ENCODE assay signal across 18 cellular contexts in the genomic region with DNA sequence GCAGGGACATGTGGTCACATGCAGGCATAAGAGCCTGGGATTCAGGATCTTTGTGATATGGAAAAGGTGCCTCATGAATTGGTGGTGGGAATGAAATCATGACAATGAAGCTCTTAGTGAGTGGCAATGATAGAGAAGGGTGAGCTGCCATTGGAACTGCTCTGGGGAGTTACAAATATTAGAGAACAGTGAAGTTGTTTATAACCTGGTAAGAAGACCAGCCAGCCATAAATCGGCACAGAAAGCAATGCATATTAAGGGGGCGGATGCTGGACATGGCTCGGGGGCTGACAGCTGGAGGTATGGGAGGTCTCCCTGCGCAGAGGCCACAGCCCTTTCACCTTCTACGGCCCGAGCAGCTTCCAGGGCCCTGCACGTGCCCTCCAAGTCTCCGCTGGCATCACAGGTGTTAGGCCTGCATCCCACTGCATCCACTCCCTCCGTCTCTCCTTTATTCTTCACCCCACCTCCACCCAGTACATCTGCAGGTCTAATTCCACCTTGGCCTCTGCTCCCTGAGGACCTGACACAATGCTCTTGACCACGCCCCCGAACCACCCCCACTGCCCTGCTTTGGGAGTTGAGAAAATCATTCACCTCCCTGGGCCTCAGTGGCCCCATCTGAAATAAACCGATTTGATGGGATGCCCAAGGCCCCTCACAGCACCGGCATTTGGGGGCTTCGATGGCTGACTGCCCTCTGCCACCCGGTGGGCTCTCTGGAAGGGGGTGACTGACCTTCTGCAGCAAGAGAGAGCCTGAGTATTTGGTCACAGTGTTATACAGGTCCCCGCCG. TPM values are rescaled to one million over a fixed set of nuclear protein-coding genes. Genes with fewer than 3 reads are reported as not detected.
DNase-seq lines count a peak whose midpoint lies in the region; ATAC-seq, FAIRE-seq and TF ChIP-seq lines count a peak whose summit lies in the region.
"Had no signal": no experiment of that assay in that cellular context is flagged by ENCODE, and none has a peak within 500 bp of the region (broad histone marks: within the 10 kb centered on the region; RNA-seq: fewer than 3 reads in every experiment).

No MANE protein-coding gene starts in this region.

- CTCF ChIA-PET in activated CD8-positive, alpha-beta memory T cell treated with anti-CD3 and anti-CD28 coated beads, Interleukin-2, amount 10 ng/mL, durations not matched to agents 7 days and 5 days (lab: Charles Lee): interaction anchor here (0.7 to 1.8 kb wide), 4 partner anchors 10 to 123 kb away, joined by 4 to 7 read pairs (median 4); no protein-coding TSS in a partner anchor

- FAIRE-seq in urothelium cell line (lab: Jason Lieb, UNC) (no peak), GM19239 (lab: Jason Lieb, UNC) (no peak)
- FAIRE-seq: small intestine had no signal

- ATAC-seq in left cardiac atrium (no peak), lower lobe of right lung (no peak), HG02870 (IDR thresholded peaks at IDR 0.05; ENCODE audit: unreplicated experiment) (no peak)
- ATAC-seq in activated CD8-positive, alpha-beta memory T cell treated with anti-CD3 and anti-CD28 coated beads, Interleukin-2, amount 10 ng/mL, durations not matched to agents 7 days and 5 days: no peak
- ATAC-seq: foreskin keratinocyte had no signal

- H3K36me3 Mint-ChIP-seq in activated CD8-positive, alpha-beta memory T cell treated with anti-CD3 and anti-CD28 coated beads, Interleukin-2, amount 10 ng/mL, durations not matched to agents 7 days and 5 days: no peaks in the 10 kb centered on the region
- H3K36me3 Mint-ChIP-seq: activated naive CD4-positive, alpha-beta T cell treated with anti-CD3 and anti-CD28 coated beads, Interleukin-2, amount 50 U/mL, for 24 hours had no signal

- no peaks in the 10 kb centered on the region for H3K27me3 ChIP-seq in lower lobe of right lung (ENCODE audit: low read depth)
- H3K27me3 ChIP-seq: cardiac muscle cell, vagina had no signal

- intact Hi-C loops in cardiac septum (cut with DNase I): no loop called here
- intact Hi-C loops in left cardiac atrium (cut with DNase I): no loop called here
- intact Hi-C loops in lower lobe of right lung (cut with DNase I): no loop called here

- no peak overlapping the region for H3K4me3 ChIP-seq in lower lobe of right lung
- H3K4me3 ChIP-seq: cardiac muscle cell, vagina had no signal

- H3K27me3 Mint-ChIP-seq in activated CD8-positive, alpha-beta memory T cell treated with anti-CD3 and anti-CD28 coated beads, Interleukin-2, amount 10 ng/mL, durations not matched to agents 7 days and 5 days: peaks cover 2% of the 10 kb centered on the region

- H3K4me1 ChIP-seq in lower lobe of right lung: peaks cover 4% of the 10 kb centered on the region
- H3K4me1 ChIP-seq: foreskin keratinocyte, vagina had no signal

- H3K9me3 ChIP-seq in lower lobe of right lung: no peaks in the 10 kb centered on the region
- H3K9me3 ChIP-seq: vagina had no signal

- no peak overlapping the region for H3K27ac ChIP-seq in lower lobe of right lung
- H3K27ac ChIP-seq: cardiac muscle cell, foreskin keratinocyte, RWPE1, vagina had no signal

- peak; percentile 69 for DNase-seq in cardiac septum (ENCODE audit: low spot score)
- no peak for DNase-seq in left cardiac atrium
- DNase-seq in activated CD8-positive, alpha-beta memory T cell treated with anti-CD3 and anti-CD28 coated beads, Interleukin-2, amount 10 ng/mL, durations not matched to agents 7 days and 5 days: peak; percentile 30
- peak; percentile 25 for DNase-seq in lower lobe of right lung
- DNase-seq in urothelium cell line (ENCODE audit: low spot score): peak; percentile 2
- no peak for DNase-seq in GM19239 (ENCODE audit: insufficient read length, low spot score)
- no peak for DNase-seq in NK-92 treated with Interleukin-12 subunit alpha and Interleukin-12 subunit beta, amount 100 ng/mL, for 24 hours (lab: John Stamatoyannopoulos, UW)
- DNase-seq: AML-193; foreskin keratinocyte; MM.1S; occipital lobe; small intestine; stimulated activated naive CD4-positive, alpha-beta T cell treated with Interleukin-2 at 50 U/mL for 16 hours had no signal

- no peaks in the 10 kb centered on the region for H3K9me3 Mint-ChIP-seq in activated CD8-positive, alpha-beta memory T cell treated with anti-CD3 and anti-CD28 coated beads, Interleukin-2, amount 10 ng/mL, durations not matched to agents 7 days and 5 days (ENCODE audit: low read depth)
- H3K9me3 Mint-ChIP-seq: activated naive CD4-positive, alpha-beta T cell treated with anti-CD3 and anti-CD28 coated beads, Interleukin-2, amount 50 U/mL, for 24 hours had no signal

- H3K36me3 ChIP-seq in lower lobe of right lung: no peaks in the 10 kb centered on the region
- H3K36me3 ChIP-seq: cardiac muscle cell, vagina had no signal

- no peak for TF ChIP-seq CTCF in lower lobe of right lung (IDR thresholded peaks at IDR 0.05)

- H3K27ac Mint-ChIP-seq in activated CD8-positive, alpha-beta memory T cell treated with anti-CD3 and anti-CD28 coated beads, Interleukin-2, amount 10 ng/mL, durations not matched to agents 7 days and 5 days: no peak overlapping the region

- peaks cover 17% of the 10 kb centered on the region for H3K4me1 Mint-ChIP-seq in activated CD8-positive, alpha-beta memory T cell treated with anti-CD3 and anti-CD28 coated beads, Interleukin-2, amount 10 ng/mL, durations not matched to agents 7 days and 5 days

- H3K4me3 Mint-ChIP-seq in activated CD8-positive, alpha-beta memory T cell treated with anti-CD3 and anti-CD28 coated beads, Interleukin-2, amount 10 ng/mL, durations not matched to agents 7 days and 5 days: no peak overlapping the region
- H3K4me3 Mint-ChIP-seq: activated naive CD4-positive, alpha-beta T cell treated with anti-CD3 and anti-CD28 coated beads, Interleukin-2, amount 50 U/mL, for 24 hours had no signal

RNA-seq across cellular contexts. Expression of a gene that starts 4.1 kb away (rescaled TPM):
- total RNA-seq in cardiac septum (0.89 TPM), left cardiac atrium (1 to 10 TPM; 1.7 to 2.6 TPM), lower lobe of right lung (7.0 TPM)
- 1 to 10 TPM; 5.9 to 8.2 TPM for total RNA-seq in activated CD8-positive, alpha-beta memory T cell treated with anti-CD3 and anti-CD28 coated beads, Interleukin-2, amount 10 ng/mL, durations not matched to agents 7 days and 5 days
- total RNA-seq: occipital lobe had no signal

Comparison
In these comparisons a context has a peak if more than half of its experiments do, and no peak if none do; other contexts are left out.
1. DNase-seq: peak in cardiac septum (single experiment), activated CD8-positive, alpha-beta memory T cell treated with anti-CD3 and anti-CD28 coated beads, Interleukin-2, amount 10 ng/mL, durations not matched to agents 7 days and 5 days (single experiment), lower lobe of right lung (single experiment) and urothelium cell line (single experiment); none in left cardiac atrium (single experiment), GM19239 (single experiment) and NK-92 treated with Interleukin-12 subunit alpha and Interleukin-12 subunit beta, amount 100 ng/mL, for 24 hours (single experiment).